In the genomic region with DNA sequence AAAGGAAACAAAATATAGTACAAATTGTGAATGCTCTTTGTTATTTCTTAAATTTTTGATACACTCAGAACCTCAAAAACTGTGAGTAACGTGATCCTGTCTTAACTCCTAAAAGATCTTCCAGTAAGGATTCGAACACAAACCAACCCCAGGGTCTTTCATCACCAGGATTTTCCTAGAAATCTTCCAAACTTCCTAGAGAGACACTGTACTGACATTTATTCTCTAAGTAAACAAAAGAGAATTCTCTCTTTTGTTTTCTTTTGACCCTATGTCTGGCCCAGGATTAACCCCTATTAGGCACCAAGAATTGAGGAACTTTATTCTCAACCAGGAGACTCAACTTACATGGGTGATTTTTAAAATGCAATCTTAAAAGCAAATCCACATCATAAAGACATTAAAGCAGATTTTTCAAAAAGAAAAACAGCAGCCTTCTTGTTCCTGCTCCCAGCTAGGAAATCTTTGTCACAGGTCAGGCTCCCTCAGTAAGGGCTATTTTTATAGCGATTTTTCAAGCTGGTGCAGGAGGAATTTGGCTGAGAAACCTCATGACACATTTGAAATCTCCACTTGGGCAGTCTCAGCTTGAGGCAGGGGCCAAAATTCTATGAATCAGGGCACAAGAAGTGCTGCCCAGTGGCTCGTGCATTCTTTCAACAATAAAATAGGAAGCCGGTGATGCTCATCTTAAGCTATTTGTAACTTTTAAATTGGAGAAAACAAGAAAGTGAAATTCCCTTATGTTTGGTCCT, we compare ENCODE assay signal across 15 cellular contexts. TPM values are rescaled to one million over a fixed set of nuclear protein-coding genes. Genes with fewer than 3 reads are reported as not detected.
DNase-seq lines count a peak whose midpoint lies in the region; ATAC-seq and TF ChIP-seq lines count a peak whose summit lies in the region.
"Had no signal": no experiment of that assay in that cellular context is flagged by ENCODE, and none has a peak within 500 bp of the region (broad histone marks: within the 10 kb centered on the region; RNA-seq: fewer than 3 reads in every experiment).

No MANE protein-coding gene starts in this region.

- ATAC-seq in HG02885 (IDR thresholded peaks at IDR 0.05; ENCODE audit: poor library complexity, unreplicated experiment): no peak
- no peak for ATAC-seq in left colon
- ATAC-seq in activated naive CD4-positive, alpha-beta T cell treated with anti-CD3 and anti-CD28 coated beads, Interleukin-2, amount 50 U/mL, for 72 hours: no peak
- ATAC-seq: effector memory CD8-positive, alpha-beta T cell; upper lobe of right lung; WTC11 had no signal

- TF ChIP-seq POLR2A in adrenal gland (IDR thresholded peaks at IDR 0.05): no peak

- peak overlapping the region; percentile 45 to 75 (median 62) for H3K9ac ChIP-seq in skeletal muscle tissue (ENCODE audit: low read depth in 1 of 3, low read length in 3 of 3)

- H3K36me3 Mint-ChIP-seq in activated naive CD4-positive, alpha-beta T cell treated with anti-CD3 and anti-CD28 coated beads, Interleukin-2, amount 50 U/mL, for 72 hours: no peaks in the 10 kb centered on the region
- H3K36me3 Mint-ChIP-seq: immature natural killer cell, WTC11 had no signal

- intact Hi-C loops in adrenal gland (cut with DNase I) (no loop called here), left colon (cut with DNase I, micrococcal nuclease) (no loop called here)

- H3K27me3 ChIP-seq in adrenal gland (no peaks in the 10 kb centered on the region), skeletal muscle tissue (ENCODE audit: control insufficient read depth in 3 of 3, insufficient read depth in 3 of 3, low read length in 3 of 3) (no peaks in the 10 kb centered on the region)
- H3K27me3 ChIP-seq: upper lobe of right lung had no signal

- no peaks in the 10 kb centered on the region for H3K9me3 Mint-ChIP-seq in activated naive CD4-positive, alpha-beta T cell treated with anti-CD3 and anti-CD28 coated beads, Interleukin-2, amount 50 U/mL, for 72 hours
- H3K9me3 Mint-ChIP-seq: activated T-helper 2 cell treated with anti-CD3 and anti-CD28 coated beads, Interferon-gamma antibody, Interleukin-2, Interleukin-4, amounts not matched to agents 10 μg/mL and 5 μg/mL and 100 μg/mL, durations not matched to agents 14 hours and 24 hours and 36 hours; effector memory CD8-positive, alpha-beta T cell; immature natural killer cell; WTC11 had no signal

- peak; percentile 24 for DNase-seq in GM04504 (ENCODE audit: low read depth)
- peak in 6 of 7 donors; percentile 19 to 55 (median 28) for DNase-seq in adrenal gland
- DNase-seq in glomerular visceral epithelial cell (ENCODE audit: extremely low spot score): peak; percentile 49
- DNase-seq in NCI-H2107 (lab: John Stamatoyannopoulos, UW): no peak
- DNase-seq in left colon: no peak
- no peak for DNase-seq in activated naive CD4-positive, alpha-beta T cell treated with anti-CD3 and anti-CD28 coated beads, Interleukin-2, amount 50 U/mL, for 72 hours (ENCODE audit: low spot score in 2 of 2)
- DNase-seq: effector memory CD8-positive, alpha-beta T cell; H7; immature natural killer cell; NCI-H1092 treated with DMSO at 0.1 percent for 48 hours; upper lobe of right lung had no signal

- no peaks in the 10 kb centered on the region for H3K4me1 ChIP-seq in adrenal gland (replicated peaks in 1 of 2)
- peaks cover 5 to 20% (median 19%) of the 10 kb centered on the region in 3 donors for H3K4me1 ChIP-seq in skeletal muscle tissue (ENCODE audit: control insufficient read depth in 3 of 3, insufficient read depth in 3 of 3, low read length in 3 of 3)

- 43 to 47% (median 45%) methylated on average over 5 of the region's 5 CpGs for WGBS in adrenal gland, 4 donors

- H3K27ac Mint-ChIP-seq in activated naive CD4-positive, alpha-beta T cell treated with anti-CD3 and anti-CD28 coated beads, Interleukin-2, amount 50 U/mL, for 72 hours: peak overlapping the region in 1 of 2 donors; percentile 59
- H3K27ac Mint-ChIP-seq: activated T-helper 2 cell treated with anti-CD3 and anti-CD28 coated beads, Interferon-gamma antibody, Interleukin-2, Interleukin-4, amounts not matched to agents 10 μg/mL and 5 μg/mL and 100 μg/mL, durations not matched to agents 14 hours and 24 hours and 36 hours; effector memory CD8-positive, alpha-beta T cell; immature natural killer cell; WTC11 had no signal

- H3K4me3 ChIP-seq in adrenal gland (no peak overlapping the region), skeletal muscle tissue (ENCODE audit: low read length in 3 of 3) (peak overlapping the region in 2 of 3 donors; percentile 22 to 36)
- H3K4me3 ChIP-seq: upper lobe of right lung had no signal

- H3K36me3 ChIP-seq in adrenal gland (replicated peaks in 1 of 2) (no peaks in the 10 kb centered on the region), skeletal muscle tissue (ENCODE audit: control insufficient read depth in 3 of 3, insufficient read depth in 3 of 3, low read length in 3 of 3) (no peaks in the 10 kb centered on the region)
- H3K36me3 ChIP-seq: upper lobe of right lung had no signal

- peak overlapping the region in 1 of 5 donors; percentile 8 for H3K27ac ChIP-seq in adrenal gland
- H3K27ac ChIP-seq in skeletal muscle tissue (ENCODE audit: low read depth, low read length): peak overlapping the region; percentile 86
- H3K27ac ChIP-seq: upper lobe of right lung had no signal

- no peak for TF ChIP-seq CTCF in adrenal gland (IDR thresholded peaks at IDR 0.05)

- no peaks in the 10 kb centered on the region for H3K9me3 ChIP-seq in adrenal gland (replicated peaks in 1 of 3)
- no peaks in the 10 kb centered on the region for H3K9me3 ChIP-seq in skeletal muscle tissue (ENCODE audit: control insufficient read depth in 3 of 3, low read length in 3 of 3)
- H3K9me3 ChIP-seq: upper lobe of right lung had no signal

RNA-seq across cellular contexts. Expression of gene SMG1, which starts 6.2 kb away (rescaled TPM):
- total RNA-seq in adrenal gland (10 to 100 TPM; 23.7 to 90.9 (median 45.0) TPM), skeletal muscle tissue (89.2 TPM), left colon (10 to 100 TPM; 85.3 to 99.1 TPM)
- 10 to 100 TPM in 2 of 3 donors, 1 to 10 TPM in 1; 6.3 to 17.5 (median 14.6) TPM for polyA plus RNA-seq in adrenal gland
- 100 to 1,000 TPM; 181 to 216 TPM for total RNA-seq in activated naive CD4-positive, alpha-beta T cell treated with anti-CD3 and anti-CD28 coated beads, Interleukin-2, amount 50 U/mL, for 72 hours

RNA-seq across cellular contexts. Expression of gene TMC7, which starts 51.3 kb away (rescaled TPM):
- total RNA-seq in adrenal gland (under 1 TPM in 7 of 8 donors, not detected in 1; 0.10 to 0.80 (median 0.18) TPM), skeletal muscle tissue (3.1 TPM), left colon (10 to 100 TPM; 11.7 to 12.7 TPM)
- under 1 TPM; 0.13 to 0.48 (median 0.40) TPM for polyA plus RNA-seq in adrenal gland
- not detected for total RNA-seq in activated naive CD4-positive, alpha-beta T cell treated with anti-CD3 and anti-CD28 coated beads, Interleukin-2, amount 50 U/mL, for 72 hours
- total RNA-seq: activated T-helper 2 cell treated with anti-CD3 and anti-CD28 coated beads, Interferon-gamma antibody, Interleukin-2, Interleukin-4, amounts not matched to agents 10 μg/mL and 5 μg/mL and 100 μg/mL, durations not matched to agents 14 hours and 24 hours and 36 hours had no signal
- polyA plus RNA-seq: immature natural killer cell had no signal

Comparison
In these comparisons a context has a peak if more than half of its experiments do, and no peak if none do; other contexts are left out.
1. DNase-seq: peak in GM04504 (single experiment), adrenal gland (6 of 7) and glomerular visceral epithelial cell (single experiment); none in NCI-H2107 (single experiment), left colon (0 of 2) and activated naive CD4-positive, alpha-beta T cell treated with anti-CD3 and anti-CD28 coated beads, Interleukin-2, amount 50 U/mL, for 72 hours (0 of 2).
2. H3K4me3 ChIP-seq: peak in skeletal muscle tissue (2 of 3); none in adrenal gland (0 of 4).